ENCODE assay signal across 8 cellular contexts in genomic region chr5:149552038-149552494, GRCh38. TPM values are rescaled to one million over a fixed set of nuclear protein-coding genes. Genes with fewer than 3 reads are reported as not detected.
A peak's percentile ranks its signal among the peaks of the same experiment; 100 is the strongest.
DNase-seq lines count a peak whose midpoint lies in the region; ATAC-seq, FAIRE-seq and TF ChIP-seq lines count a peak whose summit lies in the region.

No MANE protein-coding gene starts in this region.

- no peaks in the 10 kb centered on the region for H3K9me3 ChIP-seq in SK-N-SH
- no peaks in the 10 kb centered on the region for H3K9me3 ChIP-seq in adipocyte (ENCODE audit: control insufficient read depth, low read length)
- no peaks in the 10 kb centered on the region for H3K9me3 ChIP-seq in kidney (ENCODE audit: control insufficient read depth in 1 of 2, low read length in 2 of 2)

- H3F3A ChIP-seq in SK-N-SH (replicated peaks; ENCODE audit: insufficient read depth), result peaks cover 12% of the 10 kb centered on the region

- no peak for TF ChIP-seq RAD21 in SK-N-SH (IDR thresholded peaks at IDR 0.05; ENCODE audit: low read length)

- peak overlapping the region; percentile 79 for H3K4me2 ChIP-seq in SK-N-SH

- peak overlapping the region; percentile 100 for H3K9ac ChIP-seq in SK-N-SH
- H3K9ac ChIP-seq in adipocyte (ENCODE audit: low read length), result peak overlapping the region; percentile 100
- peak overlapping the region; percentile 72 to 99 for H3K9ac ChIP-seq in kidney (ENCODE audit: low read length in 2 of 2)

- no peaks in the 10 kb centered on the region for H3K9me2 ChIP-seq in SK-N-SH

- WGBS in SK-N-SH (ENCODE audit: low lambda C conversion rate), result 27% methylated on average over 6 of the region's 6 CpGs

- CTCF ChIA-PET in SK-N-SH (lab: Yijun Ruan, JAX), result interaction anchor here (0.5 to 7.0 kb wide), 31 partner anchors 10 to 276 kb away, joined by 3 to 79 read pairs (median 4); partner anchors contain the start of genes ARHGEF37 and PCYOX1L

- H3K4me3 ChIP-seq in SK-N-SH (ENCODE audit: low read depth in 2 of 2, low read length in 1 of 2), result peak overlapping the region; percentile 88 to 95
- H3K4me3 ChIP-seq in adipocyte (ENCODE audit: low read length), result peak overlapping the region; percentile 99
- peak overlapping the region; percentile 76 to 89 for H3K4me3 ChIP-seq in kidney (ENCODE audit: low read length in 2 of 2)

- TF ChIP-seq EP300 in SK-N-SH (IDR thresholded peaks at IDR 0.05; ENCODE audit: borderline replicate concordance in 1 of 2, low read depth in 1 of 2, low read length in 1 of 2), result no peak

- no peaks in the 10 kb centered on the region for H3K27me3 ChIP-seq in SK-N-SH (ENCODE audit: insufficient read depth)
- no peaks in the 10 kb centered on the region for H3K27me3 ChIP-seq in adipocyte (replicated peaks; ENCODE audit: control insufficient read depth, insufficient read depth, low read length)

- peaks cover 4 to 12% of the 10 kb centered on the region in 2 experiments; a peak in 3 of 4 replicates for H3K4me1 ChIP-seq in SK-N-SH (ENCODE audit: control insufficient read depth in 1 of 2, insufficient read depth in 2 of 2, low read depth in 1 of 2, low read length in 1 of 2)
- H3K4me1 ChIP-seq in adipocyte (ENCODE audit: control insufficient read depth, insufficient read depth, low read length), result peaks cover 18% of the 10 kb centered on the region
- H3K4me1 ChIP-seq in kidney (ENCODE audit: control insufficient read depth in 1 of 2, insufficient read depth in 1 of 2, low read depth in 1 of 2, low read length in 2 of 2), result peaks cover 9 to 12% of the 10 kb centered on the region in 2 donors

- POLR2A ChIA-PET in SK-N-SH (lab: Yijun Ruan, JAX), result interaction anchor here (0.8 to 1.8 kb wide), 12 partner anchors 9 to 232 kb away, joined by 3 to 7 read pairs (median 4); partner anchors contain the start of genes GRPEL2 and PCYOX1L

- H4K20me1 ChIP-seq in SK-N-SH (ENCODE audit: insufficient read depth), result peaks cover 7% of the 10 kb centered on the region; the same call in 1 of the 2 replicates

- peaks cover 52% of the 10 kb centered on the region for H3K79me2 ChIP-seq in SK-N-SH (ENCODE audit: insufficient read depth)

- ATAC-seq in SK-N-SH treated with all-trans-retinoic acid at 6 μM for 48 hours (no peak), GM21825 (IDR thresholded peaks at IDR 0.05; ENCODE audit: unreplicated experiment) (no peak)

- DNase-seq in SK-N-SH (no peak), adipocyte (ENCODE audit: low read depth) (no peak), kidney (no peak), substantia nigra (lab: John Stamatoyannopoulos, UW) (no peak), GM03348 (ENCODE audit: low spot score) (no peak), Ammon's horn (ENCODE audit: low spot score) (no peak)

- H2AFZ ChIP-seq in SK-N-SH (ENCODE audit: low read depth), result peak overlapping the region; percentile 41; the same call in 1 of the 2 replicates

- H3K36me3 ChIP-seq in SK-N-SH (replicated peaks in 1 of 2; ENCODE audit: control insufficient read depth in 1 of 2, insufficient read depth in 2 of 2, low read length in 1 of 2) (peaks cover 12 to 30% of the 10 kb centered on the region in 2 experiments), adipocyte (ENCODE audit: control insufficient read depth, insufficient read depth, low read length, severe bottlenecking) (peaks cover 16% of the 10 kb centered on the region), kidney (ENCODE audit: control insufficient read depth in 1 of 2, insufficient read depth in 2 of 2, low read length in 2 of 2) (peaks cover 0 to 11% of the 10 kb centered on the region in 2 donors)

- FAIRE-seq in kidney (lab: Jason Lieb, UNC), result no peak

- H3K27ac ChIP-seq in SK-N-SH (ENCODE audit: low read depth in 2 of 2, low read length in 1 of 2), result peak overlapping the region; percentile 92 to 96
- peak overlapping the region; percentile 88 to 98 for H3K27ac ChIP-seq in kidney (ENCODE audit: low read depth in 2 of 2, low read length in 2 of 2)
- H3K27ac ChIP-seq in substantia nigra (ENCODE audit: low read depth, low read length, poor library complexity, severe bottlenecking), result peak overlapping the region; percentile 97

- TF ChIP-seq CTCF in SK-N-SH (IDR thresholded peaks at IDR 0.05) (no peak), kidney (IDR thresholded peaks at IDR 0.05; ENCODE audit: borderline replicate concordance, extremely low read depth, insufficient read depth) (no peak)

- intact Hi-C loops in kidney (cut with DNase I), result no loop called here

TF ChIP-seq in SK-N-SH, 30 proteins besides CTCF, POLR2A, EP300 and RAD21:
- TF ChIP-seq GATA2 (CRISPR knock-in tag; IDR thresholded peaks at IDR 0.05) (no peak), MXI1 (IDR thresholded peaks at IDR 0.05; ENCODE audit: low read depth, low read length) (no peak), RXRA (IDR thresholded peaks at IDR 0.05; ENCODE audit: borderline replicate concordance, low read depth) (no peak), TEAD4 (IDR thresholded peaks at IDR 0.05; ENCODE audit: borderline replicate concordance, insufficient read depth) (no peak), FOSL2 (IDR thresholded peaks at IDR 0.05; ENCODE audit: borderline replicate concordance, low read depth) (no peak), JUND (IDR thresholded peaks at IDR 0.05) (no peak), RFX5 (IDR thresholded peaks at IDR 0.05; ENCODE audit: low read length) (no peak), NRF1 (IDR thresholded peaks at IDR 0.05; ENCODE audit: low read depth, low read length) (no peak), RCOR1 (IDR thresholded peaks at IDR 0.05; ENCODE audit: low read length) (no peak)
- TF ChIP-seq, protein P1, sequence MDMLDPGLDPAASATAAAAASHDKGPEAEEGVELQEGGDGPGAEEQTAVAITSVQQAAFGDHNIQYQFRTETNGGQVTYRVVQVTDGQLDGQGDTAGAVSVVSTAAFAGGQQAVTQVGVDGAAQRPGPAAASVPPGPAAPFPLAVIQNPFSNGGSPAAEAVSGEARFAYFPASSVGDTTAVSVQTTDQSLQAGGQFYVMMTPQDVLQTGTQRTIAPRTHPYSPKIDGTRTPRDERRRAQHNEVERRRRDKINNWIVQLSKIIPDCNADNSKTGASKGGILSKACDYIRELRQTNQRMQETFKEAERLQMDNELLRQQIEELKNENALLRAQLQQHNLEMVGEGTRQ (IDR thresholded peaks at IDR 0.05; ENCODE audit: borderline replicate concordance, low read depth, low read length), result no peak

TF ChIP-seq in SK-N-SH treated with all-trans-retinoic acid at 6 μM for 48 hours, 23 proteins besides CTCF, POLR2A, EP300 and RAD21 (continues in another document):
- TF ChIP-seq POU6F1 (CRISPR knock-in tag; IDR thresholded peaks at IDR 0.05; ENCODE audit: borderline replicate concordance, low read depth) (no peak), RARB (CRISPR knock-in tag; IDR thresholded peaks at IDR 0.05) (no peak), ZNF70 (CRISPR knock-in tag; IDR thresholded peaks at IDR 0.05) (no peak), GLIS3 (CRISPR knock-in tag; IDR thresholded peaks at IDR 0.05) (no peak), OSR1 (CRISPR knock-in tag; IDR thresholded peaks at IDR 0.05) (no peak), ARNTL (CRISPR knock-in tag; IDR thresholded peaks at IDR 0.05; ENCODE audit: borderline replicate concordance, low read depth) (no peak), ZNF8 (CRISPR knock-in tag; IDR thresholded peaks at IDR 0.05) (no peak), CSDC2 (CRISPR knock-in tag; IDR thresholded peaks at IDR 0.05) (no peak), SNAI2 (CRISPR knock-in tag; IDR thresholded peaks at IDR 0.05) (no peak), ESRRG (CRISPR knock-in tag; IDR thresholded peaks at IDR 0.05) (no peak), ISL1 (CRISPR knock-in tag; IDR thresholded peaks at IDR 0.05) (no peak)
- TF ChIP-seq, protein P2, sequence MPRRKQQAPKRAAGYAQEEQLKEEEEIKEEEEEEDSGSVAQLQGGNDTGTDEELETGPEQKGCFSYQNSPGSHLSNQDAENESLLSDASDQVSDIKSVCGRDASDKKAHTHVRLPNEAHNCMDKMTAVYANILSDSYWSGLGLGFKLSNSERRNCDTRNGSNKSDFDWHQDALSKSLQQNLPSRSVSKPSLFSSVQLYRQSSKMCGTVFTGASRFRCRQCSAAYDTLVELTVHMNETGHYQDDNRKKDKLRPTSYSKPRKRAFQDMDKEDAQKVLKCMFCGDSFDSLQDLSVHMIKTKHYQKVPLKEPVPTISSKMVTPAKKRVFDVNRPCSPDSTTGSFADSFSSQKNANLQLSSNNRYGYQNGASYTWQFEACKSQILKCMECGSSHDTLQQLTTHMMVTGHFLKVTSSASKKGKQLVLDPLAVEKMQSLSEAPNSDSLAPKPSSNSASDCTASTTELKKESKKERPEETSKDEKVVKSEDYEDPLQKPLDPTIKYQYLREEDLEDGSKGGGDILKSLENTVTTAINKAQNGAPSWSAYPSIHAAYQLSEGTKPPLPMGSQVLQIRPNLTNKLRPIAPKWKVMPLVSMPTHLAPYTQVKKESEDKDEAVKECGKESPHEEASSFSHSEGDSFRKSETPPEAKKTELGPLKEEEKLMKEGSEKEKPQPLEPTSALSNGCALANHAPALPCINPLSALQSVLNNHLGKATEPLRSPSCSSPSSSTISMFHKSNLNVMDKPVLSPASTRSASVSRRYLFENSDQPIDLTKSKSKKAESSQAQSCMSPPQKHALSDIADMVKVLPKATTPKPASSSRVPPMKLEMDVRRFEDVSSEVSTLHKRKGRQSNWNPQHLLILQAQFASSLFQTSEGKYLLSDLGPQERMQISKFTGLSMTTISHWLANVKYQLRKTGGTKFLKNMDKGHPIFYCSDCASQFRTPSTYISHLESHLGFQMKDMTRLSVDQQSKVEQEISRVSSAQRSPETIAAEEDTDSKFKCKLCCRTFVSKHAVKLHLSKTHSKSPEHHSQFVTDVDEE (CRISPR knock-in tag; IDR thresholded peaks at IDR 0.05), result no peak

RNA-seq across cellular contexts. Expression of gene CSNK1A1, which starts 0.8 kb away (rescaled TPM):
- polyA plus RNA-seq in SK-N-SH (2012; rRNA removed), result 70.7 and 96.6 TPM in 2 replicates
- polyA plus RNA-seq in SK-N-SH (2012; cell fraction: cytosol; rRNA removed), result 109 and 118 TPM in 2 replicates
- polyA plus RNA-seq in SK-N-SH (2012; cell fraction: nucleus; rRNA removed), result 63.2 and 77.8 TPM in 2 replicates
- 221 TPM for total RNA-seq in kidney
- 63.9 TPM for polyA plus RNA-seq in kidney (ENCODE audit: insufficient read depth, low read depth, low replicate concordance)

RNA-seq across cellular contexts. Expression of gene ARHGEF37, which starts 29.2 kb away (rescaled TPM):
- polyA plus RNA-seq in SK-N-SH (2012; rRNA removed), result 0.94 and 1.3 TPM in 2 replicates
- 0.76 and 1.1 TPM in 2 replicates for polyA plus RNA-seq in SK-N-SH (2012; cell fraction: cytosol; rRNA removed)
- 1.2 and 2.1 TPM in 2 replicates for polyA plus RNA-seq in SK-N-SH (2012; cell fraction: nucleus; rRNA removed)
- 21.8 TPM for total RNA-seq in kidney
- polyA plus RNA-seq in kidney (ENCODE audit: insufficient read depth, low read depth, low replicate concordance), result 6.9 TPM
